ENCODE assay signal across 25 cellular contexts in genomic region chr1:113444857-113445256, GRCh38.
"Had no signal": no experiment of that assay in that cellular context is flagged by ENCODE, and none has a peak within 500 bp of the region (broad histone marks: within the 10 kb centered on the region; RNA-seq: fewer than 3 reads in every experiment).

No MANE protein-coding gene starts in this region.

- H3K27ac ChIP-seq: colonic mucosa, epithelial cell of prostate, esophagus squamous epithelium, gastrocnemius medialis, left lung, lower lobe of right lung had no signal

- DNase-seq: colonic mucosa; cortex of kidney; effector CD8-positive, alpha-beta T cell; effector memory CD8-positive, alpha-beta T cell; endodermal cell; erythroblast; esophagus squamous epithelium; foreskin fibroblast; foreskin melanocyte; gastrocnemius medialis; glutamatergic neuron; head of caudate nucleus; hippocampal formation; left cardiac atrium; left lung; left ventricle myocardium superior; lower lobe of right lung; mesenchymal stem cell; mucosa of descending colon; naive B cell had no signal

- H3K9me3 ChIP-seq: colonic mucosa, gastrocnemius medialis, lower lobe of right lung had no signal

- ATAC-seq: effector memory CD8-positive, alpha-beta T cell; esophagus mucosa; gastrocnemius medialis; left cardiac atrium; left lung; left ventricle myocardium superior; lower lobe of right lung; mucosa of descending colon had no signal

- FAIRE-seq: endometrium, islet of Langerhans, keratinocyte had no signal

- H3K4me3 ChIP-seq: colonic mucosa, esophagus squamous epithelium, gastrocnemius medialis, left lung, lower lobe of right lung, mucosa of descending colon had no signal

- H3K27me3 ChIP-seq: colonic mucosa, esophagus squamous epithelium, gastrocnemius medialis, left lung had no signal

- H3K36me3 ChIP-seq: colonic mucosa, esophagus squamous epithelium, gastrocnemius medialis, left lung, lower lobe of right lung had no signal

- H3K4me1 ChIP-seq: colonic mucosa, esophagus squamous epithelium, gastrocnemius medialis, left lung, lower lobe of right lung had no signal
